ENCODE assay signal across 12 cellular contexts in genomic region chr5:169183581-169183980, GRCh38.
"Had no signal": no experiment of that assay in that cellular context is flagged by ENCODE, and none has a peak within 500 bp of the region (broad histone marks: within the 10 kb centered on the region; RNA-seq: fewer than 3 reads in every experiment).

No MANE protein-coding gene starts in this region.

- H3K4me1 ChIP-seq: lower lobe of right lung, suprapubic skin had no signal

- DNase-seq: activated CD4-positive, alpha-beta T cell treated with anti-CD3 and anti-CD28 coated beads, Interleukin-2, amount 50 U/mL, for 4 hours; activated T-cell treated with anti-CD3 and anti-CD28 coated beads, Interleukin-2, amount 50 U/mL, for 1 hour; amygdala; lower lobe of right lung; midbrain; stimulated activated CD4-positive, alpha-beta T cell treated with anti-CD3 and anti-CD28 coated beads, Interleukin-4, amount 100 ng/mL, for 1 hour; stimulated activated CD8-positive, alpha-beta memory T cell treated with anti-CD3 and anti-CD28 coated beads, Interleukin-4, amount 100 ng/mL, for 48 hours; stimulated activated naive CD8-positive, alpha-beta T cell treated with anti-CD3 and anti-CD28 coated beads, Interleukin-15, Interleukin-2, amounts not matched to agents 100 U/mL and 50 U/mL, for 24 hours had no signal

- ATAC-seq: activated CD4-positive, CD25-positive, alpha-beta regulatory T cell treated with anti-CD3 and anti-CD28 coated beads, Interleukin-2, amount 50 U/mL, for 24 hours; activated naive CD4-positive, alpha-beta T cell treated with anti-CD3 and anti-CD28 coated beads, Interleukin-2, amount 50 U/mL, for 72 hours; lower lobe of right lung; stimulated activated naive CD8-positive, alpha-beta T cell treated with anti-CD3 and anti-CD28 coated beads, Interleukin-15, Interleukin-2, amounts not matched to agents 100 U/mL and 50 U/mL, for 24 hours had no signal

- H3K36me3 ChIP-seq: lower lobe of right lung, suprapubic skin had no signal

- H3K27ac ChIP-seq: lower lobe of right lung, parathyroid adenoma, suprapubic skin had no signal

- H3K27me3 ChIP-seq: suprapubic skin had no signal

- H3K4me3 ChIP-seq: lower lobe of right lung, suprapubic skin had no signal

- H3K9me3 ChIP-seq: lower lobe of right lung, suprapubic skin had no signal
